17 cellular contexts compared by ENCODE assay signal in the genomic region with DNA sequence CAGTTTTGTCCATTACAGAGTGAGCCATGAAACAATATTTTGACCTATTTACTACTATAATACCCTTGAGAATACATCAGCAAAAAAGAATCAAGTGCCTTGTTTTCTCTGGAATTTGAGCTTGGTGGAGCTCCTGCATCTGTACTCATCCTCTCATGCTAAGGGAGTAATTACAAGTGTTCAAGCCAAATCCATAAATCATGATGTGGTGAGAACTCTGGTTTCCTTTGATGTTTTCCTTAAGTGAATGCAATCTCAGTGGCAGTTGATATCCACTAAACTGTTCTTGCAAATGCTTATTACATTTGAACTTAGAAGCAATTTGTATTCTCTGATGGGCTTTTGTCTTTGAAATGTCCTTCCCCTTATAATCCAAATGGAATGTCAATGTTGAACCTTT.
"Had no signal": no experiment of that assay in that cellular context is flagged by ENCODE, and none has a peak within 500 bp of the region (broad histone marks: within the 10 kb centered on the region; RNA-seq: fewer than 3 reads in every experiment).

No MANE protein-coding gene starts in this region.

- ATAC-seq: left lobe of liver; natural killer cell treated with Interleukin-12 subunit alpha and Interleukin-12 subunit beta and Interleukin-15 and Interleukin-18, amount 100 ng/mL, for 72 hours; psoas muscle; sciatic nerve; stimulated activated naive CD8-positive, alpha-beta T cell treated with anti-CD3 and anti-CD28 coated beads, Interleukin-15, Interleukin-2, amounts not matched to agents 100 U/mL and 50 U/mL, for 24 hours had no signal

- H3K27me3 ChIP-seq: breast epithelium, esophagus muscularis mucosa, suprapubic skin, upper lobe of left lung had no signal

- H3K36me3 Mint-ChIP-seq: activated naive CD4-positive, alpha-beta T cell treated with anti-CD3 and anti-CD28 coated beads, Interleukin-2, amount 50 U/mL, for 24 hours had no signal

- H3K9me3 ChIP-seq: breast epithelium, esophagus muscularis mucosa, psoas muscle, suprapubic skin, upper lobe of left lung had no signal

- H3K4me1 ChIP-seq: breast epithelium, esophagus muscularis mucosa, psoas muscle, suprapubic skin, upper lobe of left lung had no signal

- H3K27ac Mint-ChIP-seq: activated naive CD4-positive, alpha-beta T cell treated with anti-CD3 and anti-CD28 coated beads, Interleukin-2, amount 50 U/mL, for 24 hours; natural killer cell treated with Interleukin-12 subunit alpha and Interleukin-12 subunit beta and Interleukin-15 and Interleukin-18, amount 100 ng/mL, for 72 hours had no signal

- H3K27ac ChIP-seq: breast epithelium, esophagus muscularis mucosa, psoas muscle, suprapubic skin, upper lobe of left lung had no signal

- H3K4me3 Mint-ChIP-seq: activated naive CD4-positive, alpha-beta T cell treated with anti-CD3 and anti-CD28 coated beads, Interleukin-2, amount 50 U/mL, for 24 hours; natural killer cell treated with Interleukin-12 subunit alpha and Interleukin-12 subunit beta and Interleukin-15 and Interleukin-18, amount 100 ng/mL, for 72 hours had no signal

- DNase-seq: activated CD4-positive, alpha-beta T cell treated with anti-CD3 and anti-CD28 coated beads, Interleukin-2, amount 50 U/mL, for 4 hours; activated CD4-positive, CD25-positive, alpha-beta regulatory T cell treated with anti-CD3 and anti-CD28 coated beads, Interleukin-2, amount 50 U/mL, for 72 hours; activated effector memory CD4-positive, alpha-beta T cell treated with Interleukin-2 at 50 U/mL for 16 hours; activated T-cell treated with anti-CD3 and anti-CD28 coated beads, Interleukin-2, amount 50 U/mL, for 1 hour; glutamatergic neuron; psoas muscle; stimulated activated CD4-positive, alpha-beta T cell treated with anti-CD3 and anti-CD28 coated beads, Interleukin-2, amount 100 ng/mL, for 24 hours; stimulated activated naive CD8-positive, alpha-beta T cell treated with anti-CD3 and anti-CD28 coated beads, Interleukin-15, Interleukin-2, amounts not matched to agents 100 U/mL and 50 U/mL, for 24 hours; T-helper 9 cell; upper lobe of left lung had no signal

- H3K4me3 ChIP-seq: breast epithelium, esophagus muscularis mucosa, psoas muscle, suprapubic skin, upper lobe of left lung had no signal

- H3K36me3 ChIP-seq: breast epithelium, esophagus muscularis mucosa, suprapubic skin, upper lobe of left lung had no signal

- H3K4me1 Mint-ChIP-seq: activated naive CD4-positive, alpha-beta T cell treated with anti-CD3 and anti-CD28 coated beads, Interleukin-2, amount 50 U/mL, for 24 hours had no signal
